Comparison of ENCODE assay signal across 2 cellular contexts in the genomic region with DNA sequence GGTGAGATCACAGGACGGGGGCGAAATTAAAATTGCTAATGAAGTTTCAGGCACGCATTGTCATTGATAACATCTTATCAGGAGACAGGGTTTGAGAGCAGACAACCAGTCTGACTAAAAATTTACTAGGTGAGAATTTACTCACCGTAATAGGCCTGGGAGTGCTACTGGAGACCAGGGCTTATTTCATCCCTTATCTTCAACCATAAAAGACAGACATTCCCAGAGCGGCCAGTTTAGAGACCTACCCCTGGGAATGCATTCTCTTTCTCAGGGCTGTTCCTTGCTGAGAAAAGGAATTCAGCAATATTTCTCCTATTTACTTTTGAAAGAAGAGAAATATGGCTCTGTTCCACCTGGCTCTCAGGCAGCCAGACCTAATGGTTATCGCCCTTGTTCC. TPM values are rescaled to one million over a fixed set of nuclear protein-coding genes. Genes with fewer than 3 reads are reported as not detected.
"Had no signal": no experiment of that assay in that cellular context is flagged by ENCODE, and none has a peak within 500 bp of the region (broad histone marks: within the 10 kb centered on the region; RNA-seq: fewer than 3 reads in every experiment).

No MANE protein-coding gene starts in this region.

RNA-seq across cellular contexts. Expression of gene ENTPD1, which starts 23.1 kb away (rescaled TPM):
- total RNA-seq: PC-3, SJSA1 had no signal
